12 cellular contexts compared by ENCODE assay signal in genomic region chr17:21282850-21283249, GRCh38. TPM values are rescaled to one million over a fixed set of nuclear protein-coding genes. Genes with fewer than 3 reads are reported as not detected.
DNase-seq lines count a peak whose midpoint lies in the region; ATAC-seq and TF ChIP-seq lines count a peak whose summit lies in the region.
"Had no signal": no experiment of that assay in that cellular context is flagged by ENCODE, and none has a peak within 500 bp of the region (broad histone marks: within the 10 kb centered on the region; RNA-seq: fewer than 3 reads in every experiment).

No MANE protein-coding gene starts in this region.

- H3K27ac Mint-ChIP-seq in activated CD4-positive, alpha-beta T cell treated with anti-CD3 and anti-CD28 coated beads for 36 hours, result no peak overlapping the region
- H3K27ac Mint-ChIP-seq: H9 had no signal

- peak overlapping the region; percentile 12 for H3K4me3 Mint-ChIP-seq in activated CD4-positive, alpha-beta T cell treated with anti-CD3 and anti-CD28 coated beads for 36 hours

- H3K9me3 Mint-ChIP-seq in activated CD4-positive, alpha-beta T cell treated with anti-CD3 and anti-CD28 coated beads for 36 hours (ENCODE audit: low read depth), result no peaks in the 10 kb centered on the region
- H3K9me3 Mint-ChIP-seq: H9 had no signal

- H3K27ac ChIP-seq in SJSA1, result peak overlapping the region; percentile 46
- peak overlapping the region; percentile 95 for H3K27ac ChIP-seq in lower lobe of right lung
- peak overlapping the region; percentile 83 for H3K27ac ChIP-seq in skeletal muscle tissue (ENCODE audit: low read depth, low read length)

- H3K27me3 ChIP-seq in SJSA1 (replicated peaks) (no peaks in the 10 kb centered on the region), lower lobe of right lung (ENCODE audit: low read depth) (no peaks in the 10 kb centered on the region), skeletal muscle tissue (ENCODE audit: control insufficient read depth in 3 of 3, insufficient read depth in 3 of 3, low read length in 3 of 3) (no peaks in the 10 kb centered on the region)

- peaks cover 26% of the 10 kb centered on the region for H3K36me3 Mint-ChIP-seq in activated CD4-positive, alpha-beta T cell treated with anti-CD3 and anti-CD28 coated beads for 36 hours (ENCODE audit: low read depth)

- no peak overlapping the region for H3K4me3 ChIP-seq in SJSA1
- H3K4me3 ChIP-seq in lower lobe of right lung, result no peak overlapping the region
- H3K4me3 ChIP-seq in skeletal muscle tissue (ENCODE audit: low read length in 3 of 3), result no peak overlapping the region

- no peaks in the 10 kb centered on the region for H3K27me3 Mint-ChIP-seq in activated CD4-positive, alpha-beta T cell treated with anti-CD3 and anti-CD28 coated beads for 36 hours

- POLR2A ChIA-PET in activated CD4-positive, alpha-beta T cell treated with anti-CD3 and anti-CD28 coated beads for 36 hours (lab: Charles Lee), result no interaction called here

- ATAC-seq in activated CD4-positive, alpha-beta T cell treated with anti-CD3 and anti-CD28 coated beads for 36 hours, result no peak
- ATAC-seq in lower lobe of right lung, result no peak

- no peak for TF ChIP-seq CTCF in lower lobe of right lung (IDR thresholded peaks at IDR 0.05)

- H3K9ac ChIP-seq in skeletal muscle tissue (ENCODE audit: low read depth in 1 of 3, low read length in 3 of 3), result peak overlapping the region in 1 of 3 donors; percentile 88

- intact Hi-C loops in activated CD4-positive, alpha-beta T cell treated with anti-CD3 and anti-CD28 coated beads for 36 hours (cut with DNase I, micrococcal nuclease), result no loop called here
- intact Hi-C loops in lower lobe of right lung (cut with DNase I), result no loop called here

- CTCF ChIA-PET in activated CD4-positive, alpha-beta T cell treated with anti-CD3 and anti-CD28 coated beads for 36 hours (lab: Charles Lee), result interaction anchor here (0.8 to 1.8 kb wide), 3 partner anchors 23 to 231 kb away, joined by 3 to 7 read pairs (median 3); no protein-coding TSS in a partner anchor

- H3K4me1 Mint-ChIP-seq in activated CD4-positive, alpha-beta T cell treated with anti-CD3 and anti-CD28 coated beads for 36 hours, result peaks cover 57% of the 10 kb centered on the region

- H3K9me3 ChIP-seq in SJSA1 (replicated peaks), result no peaks in the 10 kb centered on the region
- no peaks in the 10 kb centered on the region for H3K9me3 ChIP-seq in lower lobe of right lung
- no peaks in the 10 kb centered on the region for H3K9me3 ChIP-seq in skeletal muscle tissue (ENCODE audit: control insufficient read depth in 3 of 3, low read length in 3 of 3)

- H3K4me1 ChIP-seq in SJSA1 (replicated peaks), result peaks cover 50% of the 10 kb centered on the region
- H3K4me1 ChIP-seq in lower lobe of right lung, result peaks cover 50% of the 10 kb centered on the region
- H3K4me1 ChIP-seq in skeletal muscle tissue (ENCODE audit: control insufficient read depth in 3 of 3, insufficient read depth in 3 of 3, low read length in 3 of 3), result peaks cover 58 to 81% (median 69%) of the 10 kb centered on the region in 3 donors

- H3K36me3 ChIP-seq in SJSA1 (peaks cover 15% of the 10 kb centered on the region), lower lobe of right lung (no peaks in the 10 kb centered on the region), skeletal muscle tissue (ENCODE audit: control insufficient read depth in 3 of 3, insufficient read depth in 3 of 3, low read length in 3 of 3) (peaks cover 0 to 3% (median 0%) of the 10 kb centered on the region in 3 donors)

- peak; percentile 3 for DNase-seq in activated CD4-positive, alpha-beta T cell treated with anti-CD3 and anti-CD28 coated beads for 36 hours
- no peak for DNase-seq in activated CD4-positive, alpha-beta T cell treated with anti-CD3 and anti-CD28 coated beads for 4 hours
- no peak for DNase-seq in SJSA1 (ENCODE audit: low read depth in 1 of 2, low spot score in 2 of 2)
- DNase-seq in lower lobe of right lung, result no peak
- DNase-seq in midbrain (lab: John Stamatoyannopoulos, UW), result no peak
- no peak for DNase-seq in NCI-H1105 (lab: John Stamatoyannopoulos, UW)
- no peak for DNase-seq in DMS114 treated with DMSO at 0.1 percent for 48 hours (lab: John Stamatoyannopoulos, UW; ENCODE audit: unreplicated experiment)
- DNase-seq: DMS79 treated with DMSO at 0.1 percent for 48 hours, H9, NCI-H187, T-helper 1 cell had no signal

RNA-seq across cellular contexts. Expression of gene MAP2K3, which starts 1.7 kb away (rescaled TPM):
- 100 to 1,000 TPM; 122 to 123 TPM for total RNA-seq in activated CD4-positive, alpha-beta T cell treated with anti-CD3 and anti-CD28 coated beads for 36 hours
- total RNA-seq in SJSA1 (2014; rRNA removed; shearing (Covaris generic)), result 14.7 and 21.1 TPM in 2 replicates
- total RNA-seq in lower lobe of right lung (55.2 TPM), skeletal muscle tissue (11.5 TPM)

RNA-seq across cellular contexts. Expression of gene NATD1, which starts 29.6 kb away (rescaled TPM):
- total RNA-seq in activated CD4-positive, alpha-beta T cell treated with anti-CD3 and anti-CD28 coated beads for 36 hours, result 1 to 10 TPM; 1.5 to 1.7 TPM
- 0.22 and 1.7 TPM in 2 replicates for total RNA-seq in SJSA1 (2014; rRNA removed; shearing (Covaris generic))
- total RNA-seq in lower lobe of right lung (15.7 TPM), skeletal muscle tissue (3.7 TPM)
